34 cellular contexts compared by ENCODE assay signal in the genomic region with DNA sequence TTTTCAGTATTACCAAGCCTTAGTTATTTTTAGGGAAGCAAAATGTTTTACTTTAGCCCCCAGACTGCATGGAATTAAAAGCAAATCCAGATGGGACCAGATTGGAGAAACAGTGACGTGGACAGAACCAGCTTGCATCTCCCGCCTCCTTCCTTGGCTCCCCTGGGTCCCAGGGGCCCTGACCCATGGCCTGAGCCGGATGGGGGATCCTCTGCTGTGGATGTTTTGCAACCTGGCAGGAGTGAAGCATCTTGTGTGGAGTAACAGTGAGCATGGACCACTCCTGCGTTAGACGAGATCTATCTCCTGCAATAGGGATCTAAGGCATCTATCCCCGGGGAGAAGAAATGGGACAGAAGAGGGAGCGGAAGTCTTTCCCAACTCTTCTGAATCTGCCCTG.
"Had no signal": no experiment of that assay in that cellular context is flagged by ENCODE, and none has a peak within 500 bp of the region (broad histone marks: within the 10 kb centered on the region; RNA-seq: fewer than 3 reads in every experiment).

No MANE protein-coding gene starts in this region.

- H3K27ac Mint-ChIP-seq: activated CD4-positive, alpha-beta memory T cell treated with anti-CD3 and anti-CD28 coated beads, Interleukin-2, amount 10 ng/mL, durations not matched to agents 7 days and 5 days; activated CD8-positive, alpha-beta memory T cell treated with anti-CD3 and anti-CD28 coated beads, Interleukin-2, amount 10 ng/mL, durations not matched to agents 7 days and 5 days; activated naive CD8-positive, alpha-beta T cell treated with anti-CD3 and anti-CD28 coated beads for 36 hours had no signal

- H3K36me3 Mint-ChIP-seq: activated CD8-positive, alpha-beta memory T cell treated with anti-CD3 and anti-CD28 coated beads, Interleukin-2, amount 10 ng/mL, durations not matched to agents 7 days and 5 days; activated naive CD8-positive, alpha-beta T cell treated with anti-CD3 and anti-CD28 coated beads for 36 hours had no signal

- DNase-seq: activated CD4-positive, alpha-beta memory T cell treated with anti-CD3 and anti-CD28 coated beads, Interleukin-2, amount 10 ng/mL, durations not matched to agents 7 days and 5 days; activated CD4-positive, alpha-beta T cell treated with anti-CD3 and anti-CD28 coated beads for 1 hour; activated CD4-positive, alpha-beta T cell treated with anti-CD3 and anti-CD28 coated beads for 48 hours; activated CD4-positive, CD25-positive, alpha-beta regulatory T cell; activated CD8-positive, alpha-beta memory T cell treated with anti-CD3 and anti-CD28 coated beads for 24 hours; activated CD8-positive, alpha-beta memory T cell treated with anti-CD3 and anti-CD28 coated beads, Interleukin-2, amount 10 ng/mL, durations not matched to agents 7 days and 5 days; activated CD8-positive, alpha-beta memory T cell treated with anti-CD3 and anti-CD28 coated beads, Interleukin-2, amount 50 U/mL, for 48 hours; activated effector memory CD4-positive, alpha-beta T cell treated with anti-CD3 and anti-CD28 coated beads, Interleukin-2, amount 50 U/mL, for 16 hours; activated naive CD4-positive, alpha-beta T cell; activated naive CD4-positive, alpha-beta T cell treated with anti-CD3 and anti-CD28 coated beads, Interleukin-2, amount 50 U/mL, for 16 hours; activated naive CD8-positive, alpha-beta T cell treated with anti-CD3 and anti-CD28 coated beads for 36 hours; activated T-cell treated with anti-CD3 and anti-CD28 coated beads, Interleukin-2, amount 50 U/mL, for 48 hours; amniotic stem cell; aorta; brain microvascular endothelial cell; Karpas-422; NCI-H1105; NCI-H1417 treated with DMSO at 0.1 percent for 48 hours; NCI-H187 treated with DMSO at 0.1 percent for 48 hours; NCI-H2081; NCI-H2171 treated with DMSO at 0.1 percent for 48 hours; NCI-H2227 treated with DMSO at 0.1 percent for 48 hours; NCI-H446; NCI-H510A treated with DMSO at 0.1 percent for 48 hours; NCI-H526 treated with DMSO at 0.1 percent for 48 hours; NCI-H774; PC-9; Right ventricle myocardium superior; SW 1271; T-helper 1 cell; T1000; WERI-Rb-1 had no signal

- H3K4me3 Mint-ChIP-seq: activated CD4-positive, alpha-beta memory T cell treated with anti-CD3 and anti-CD28 coated beads, Interleukin-2, amount 10 ng/mL, durations not matched to agents 7 days and 5 days; activated CD8-positive, alpha-beta memory T cell treated with anti-CD3 and anti-CD28 coated beads, Interleukin-2, amount 10 ng/mL, durations not matched to agents 7 days and 5 days; activated naive CD8-positive, alpha-beta T cell treated with anti-CD3 and anti-CD28 coated beads for 36 hours had no signal

- H3K4me1 Mint-ChIP-seq: activated CD4-positive, alpha-beta memory T cell treated with anti-CD3 and anti-CD28 coated beads, Interleukin-2, amount 10 ng/mL, durations not matched to agents 7 days and 5 days; activated CD8-positive, alpha-beta memory T cell treated with anti-CD3 and anti-CD28 coated beads, Interleukin-2, amount 10 ng/mL, durations not matched to agents 7 days and 5 days; activated naive CD8-positive, alpha-beta T cell treated with anti-CD3 and anti-CD28 coated beads for 36 hours had no signal

- H3K36me3 ChIP-seq: brain microvascular endothelial cell, WERI-Rb-1 had no signal

- H3K9me3 Mint-ChIP-seq: activated CD4-positive, alpha-beta memory T cell treated with anti-CD3 and anti-CD28 coated beads, Interleukin-2, amount 10 ng/mL, durations not matched to agents 7 days and 5 days; activated naive CD8-positive, alpha-beta T cell treated with anti-CD3 and anti-CD28 coated beads for 36 hours had no signal

- H3K27me3 ChIP-seq: brain microvascular endothelial cell had no signal

- ATAC-seq: activated CD8-positive, alpha-beta memory T cell treated with anti-CD3 and anti-CD28 coated beads, Interleukin-2, amount 10 ng/mL, durations not matched to agents 7 days and 5 days; K562 had no signal

- H3K27me3 Mint-ChIP-seq: activated CD4-positive, alpha-beta memory T cell treated with anti-CD3 and anti-CD28 coated beads, Interleukin-2, amount 10 ng/mL, durations not matched to agents 7 days and 5 days; activated CD8-positive, alpha-beta memory T cell treated with anti-CD3 and anti-CD28 coated beads, Interleukin-2, amount 10 ng/mL, durations not matched to agents 7 days and 5 days; activated naive CD8-positive, alpha-beta T cell treated with anti-CD3 and anti-CD28 coated beads for 36 hours had no signal

- H3K4me3 ChIP-seq: K562, PC-9 had no signal

- H3K27ac ChIP-seq: brain microvascular endothelial cell, PC-9, RWPE1, WERI-Rb-1 had no signal
